In genomic region chr15:85356276-85356675, GRCh38 we compare ENCODE assay signal across 35 cellular contexts. TPM values are rescaled to one million over a fixed set of nuclear protein-coding genes. Genes with fewer than 3 reads are reported as not detected.
DNase-seq lines count a peak whose midpoint lies in the region; ATAC-seq, FAIRE-seq and TF ChIP-seq lines count a peak whose summit lies in the region.
"Had no signal": no experiment of that assay in that cellular context is flagged by ENCODE, and none has a peak within 500 bp of the region (broad histone marks: within the 10 kb centered on the region; RNA-seq: fewer than 3 reads in every experiment).

No MANE protein-coding gene starts in this region.

- peaks cover 35% of the 10 kb centered on the region for H3K4me1 ChIP-seq in A549
- H3K4me1 ChIP-seq in HEK293 (ENCODE audit: control insufficient read depth, insufficient read depth, low read length), result no peaks in the 10 kb centered on the region
- H3K4me1 ChIP-seq in PC-9 (replicated peaks; ENCODE audit: insufficient read depth), result peaks cover 41% of the 10 kb centered on the region
- H3K4me1 ChIP-seq: BLaER1, neural progenitor cell had no signal

- H3K4me2 ChIP-seq in A549, result no peak overlapping the region
- no peak overlapping the region for H3K4me2 ChIP-seq in PC-9
- H3K4me2 ChIP-seq: BLaER1, neural progenitor cell had no signal

- H3F3A ChIP-seq in PC-9 (ENCODE audit: insufficient read depth, low read depth), result peaks cover 29% of the 10 kb centered on the region

- TF ChIP-seq RAD21 in A549 (conservative IDR thresholded peaks at IDR 0.05 in 1 of 2, IDR thresholded peaks at IDR 0.05 in 1 of 2), result no peak

- H4K20me1 ChIP-seq in PC-9 (ENCODE audit: insufficient read depth), result no peaks in the 10 kb centered on the region
- H4K20me1 ChIP-seq: BLaER1 had no signal

- BruUV-seq in PC-9 (replicated peaks; lab: Mats Ljungman, UMichigan), result no TSS peak

- no peaks in the 10 kb centered on the region for H3K27me3 ChIP-seq in PC-9 (ENCODE audit: insufficient read depth, low read depth)
- H3K27me3 ChIP-seq: ascending aorta, BLaER1, neural progenitor cell, suprapubic skin had no signal

- no peaks in the 10 kb centered on the region for H3K79me2 ChIP-seq in PC-9 (ENCODE audit: low read depth)

- H3K27ac ChIP-seq in A549 (peak overlapping the region; percentile 14 to 62; a peak in 4 of 6 replicates), HEK293 (ENCODE audit: extremely low read depth, low read depth, low read length) (no peak overlapping the region), PC-9 (peak overlapping the region; percentile 94; the same call in 1 of the 2 replicates)
- H3K27ac ChIP-seq: BLaER1, coronary artery, epithelial cell of prostate, neural progenitor cell, suprapubic skin had no signal

- intact Hi-C loops in PC-9 (cut with micrococcal nuclease; ENCODE audit: unreplicated experiment), result no loop called here

- no peak for TF ChIP-seq EP300 in A549 (IDR thresholded peaks at IDR 0.05)

- TF ChIP-seq CTCF in A549 (IDR thresholded peaks at IDR 0.05) (no peak), HEK293 (tag by site-specific recombination; IDR thresholded peaks at IDR 0.05) (no peak), PC-9 (conservative IDR thresholded peaks at IDR 0.05) (no peak), fibroblast of the aortic adventitia (IDR thresholded peaks at IDR 0.05; ENCODE audit: insufficient read depth, low read length) (no peak)

- DNase-seq in A549 (ENCODE audit: low read depth in 1 of 2, low spot score in 1 of 2) (no peak), PC-9 (no peak), fibroblast of the aortic adventitia (ENCODE audit: low read depth) (peak; percentile 29), NCI-H2196 treated with DMSO at 0.1 percent for 48 hours (lab: John Stamatoyannopoulos, UW; ENCODE audit: unreplicated experiment) (no peak), NCI-H748 treated with DMSO at 0.1 percent for 48 hours (lab: John Stamatoyannopoulos, UW) (no peak)
- DNase-seq in stimulated activated naive CD4-positive, alpha-beta T cell (lab: John Stamatoyannopoulos, UW), result no peak
- DNase-seq: activated B cell treated with CpG ODN at 0.5 μM for 24 hours; activated CD4-positive, alpha-beta T cell treated with anti-CD3 and anti-CD28 coated beads, Interleukin-2, amount 50 U/mL, for 1 hour; activated gamma-delta T cell treated with Interleukin-2 at 50 U/mL for 16 hours; activated naive CD8-positive, alpha-beta T cell treated with anti-CD3 and anti-CD28 coated beads, Interleukin-2, amount 10 ng/mL, durations not matched to agents 7 days and 5 days; activated T-cell treated with anti-CD3 and anti-CD28 coated beads, Interleukin-2, amount 50 U/mL, for 4 hours; DMS153; effector CD8-positive, alpha-beta T cell; glutamatergic neuron; H9; left ventricle myocardium superior; NCI-H1092 treated with DMSO at 0.1 percent for 48 hours; NCI-H1694 treated with DMSO at 0.1 percent for 48 hours; NCI-H2171 treated with DMSO at 0.1 percent for 48 hours; NCI-H524 treated with DMSO at 0.1 percent for 48 hours; NK-92 treated with Interleukin-12 subunit alpha and Interleukin-12 subunit beta, amount 100 ng/mL, for 24 hours; SIG-M5; stimulated activated naive CD4-positive, alpha-beta T cell treated with Interleukin-2 at 50 U/mL for 16 hours; T-cell had no signal

- CTCF ChIA-PET in A549 (lab: Yijun Ruan, JAX) (interaction anchor here (0.7 to 2.4 kb wide), 11 partner anchors 10 to 441 kb away, joined by 3 to 10 read pairs (median 4); no protein-coding TSS in a partner anchor), HEK293 (lab: Yijun Ruan, JAX) (interaction anchor here (0.8 to 2.1 kb wide), 6 partner anchors 13 to 188 kb away, joined by 3 to 8 read pairs (median 4); no protein-coding TSS in a partner anchor), PC-9 (lab: Charles Lee) (no interaction called here)

- no peak overlapping the region for H2AFZ ChIP-seq in PC-9
- H2AFZ ChIP-seq: neural progenitor cell had no signal

- 85% methylated on average over 1 of the region's 1 CpG for WGBS in A549 (ENCODE audit: missing lambda C conversion rate)

- H3K9me2 ChIP-seq in PC-9 (ENCODE audit: insufficient read depth), result no peaks in the 10 kb centered on the region

- TF ChIP-seq POLR2A in A549 (IDR thresholded peaks at IDR 0.05; ENCODE audit: low read length), result no peak

- no peak for ATAC-seq in A549
- ATAC-seq: activated T-cell treated with anti-CD3 and anti-CD28 coated beads, Interleukin-2, amount 50 U/mL, for 4 hours; left ventricle myocardium superior; Panc1; T-cell had no signal

- no peak for FAIRE-seq in A549 (lab: Jason Lieb, UNC)
- FAIRE-seq: GM12892, islet of Langerhans had no signal

- POLR2A ChIA-PET in A549 (lab: Yijun Ruan, JAX) (no interaction called here), HEK293 (lab: Yijun Ruan, JAX) (interaction anchor here (1.3 kb wide), 1 partner anchor 24 kb away, joined by 4 read pairs; the partner anchor contains the start of gene AKAP13), PC-9 (lab: Charles Lee; ENCODE audit: unreplicated experiment) (no interaction called here)

- H3K4me3 ChIP-seq in A549, result no peak overlapping the region
- H3K4me3 ChIP-seq in HEK293 (ENCODE audit: low read depth, low read length), result no peak overlapping the region
- no peak overlapping the region for H3K4me3 ChIP-seq in PC-9
- H3K4me3 ChIP-seq in fibroblast of the aortic adventitia (ENCODE audit: low read depth, low read length), result no peak overlapping the region
- H3K4me3 ChIP-seq: ascending aorta, BLaER1, coronary artery, neural progenitor cell, skin epidermis, suprapubic skin had no signal

- H3K36me3 ChIP-seq in HEK293 (ENCODE audit: control insufficient read depth in 2 of 2, insufficient read depth in 1 of 2, low read length in 2 of 2) (no peaks in the 10 kb centered on the region), PC-9 (ENCODE audit: low read depth) (no peaks in the 10 kb centered on the region)
- H3K36me3 ChIP-seq: ascending aorta, BLaER1, neural progenitor cell, suprapubic skin had no signal

- H3K9me3 ChIP-seq in A549 (no peaks in the 10 kb centered on the region), HEK293 (ENCODE audit: control insufficient read depth, insufficient read depth, low read depth, low read length) (no peaks in the 10 kb centered on the region), PC-9 (ENCODE audit: insufficient read depth, low read depth) (no peaks in the 10 kb centered on the region)
- H3K9me3 ChIP-seq: ascending aorta, BLaER1, suprapubic skin had no signal

TF ChIP-seq in A549, 52 proteins besides CTCF, POLR2A, EP300 and RAD21 (continues in another document):
- TF ChIP-seq KDM1A (IDR thresholded peaks at IDR 0.05; ENCODE audit: low read depth), result no peak
- TF ChIP-seq, protein P1, sequence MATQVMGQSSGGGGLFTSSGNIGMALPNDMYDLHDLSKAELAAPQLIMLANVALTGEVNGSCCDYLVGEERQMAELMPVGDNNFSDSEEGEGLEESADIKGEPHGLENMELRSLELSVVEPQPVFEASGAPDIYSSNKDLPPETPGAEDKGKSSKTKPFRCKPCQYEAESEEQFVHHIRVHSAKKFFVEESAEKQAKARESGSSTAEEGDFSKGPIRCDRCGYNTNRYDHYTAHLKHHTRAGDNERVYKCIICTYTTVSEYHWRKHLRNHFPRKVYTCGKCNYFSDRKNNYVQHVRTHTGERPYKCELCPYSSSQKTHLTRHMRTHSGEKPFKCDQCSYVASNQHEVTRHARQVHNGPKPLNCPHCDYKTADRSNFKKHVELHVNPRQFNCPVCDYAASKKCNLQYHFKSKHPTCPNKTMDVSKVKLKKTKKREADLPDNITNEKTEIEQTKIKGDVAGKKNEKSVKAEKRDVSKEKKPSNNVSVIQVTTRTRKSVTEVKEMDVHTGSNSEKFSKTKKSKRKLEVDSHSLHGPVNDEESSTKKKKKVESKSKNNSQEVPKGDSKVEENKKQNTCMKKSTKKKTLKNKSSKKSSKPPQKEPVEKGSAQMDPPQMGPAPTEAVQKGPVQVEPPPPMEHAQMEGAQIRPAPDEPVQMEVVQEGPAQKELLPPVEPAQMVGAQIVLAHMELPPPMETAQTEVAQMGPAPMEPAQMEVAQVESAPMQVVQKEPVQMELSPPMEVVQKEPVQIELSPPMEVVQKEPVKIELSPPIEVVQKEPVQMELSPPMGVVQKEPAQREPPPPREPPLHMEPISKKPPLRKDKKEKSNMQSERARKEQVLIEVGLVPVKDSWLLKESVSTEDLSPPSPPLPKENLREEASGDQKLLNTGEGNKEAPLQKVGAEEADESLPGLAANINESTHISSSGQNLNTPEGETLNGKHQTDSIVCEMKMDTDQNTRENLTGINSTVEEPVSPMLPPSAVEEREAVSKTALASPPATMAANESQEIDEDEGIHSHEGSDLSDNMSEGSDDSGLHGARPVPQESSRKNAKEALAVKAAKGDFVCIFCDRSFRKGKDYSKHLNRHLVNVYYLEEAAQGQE (IDR thresholded peaks at IDR 0.05), result no peak

TF ChIP-seq in HEK293, 187 proteins besides CTCF, POLR2A, EP300 and RAD21:
- 0 out of 2 replicates have a peak, but pooled peaks have one; percentile 30 for TF ChIP-seq OSR2 (tag by site-specific recombination; IDR thresholded peaks at IDR 0.05)
- TF ChIP-seq ZNF19 (tag by site-specific recombination; IDR thresholded peaks at IDR 0.05; ENCODE audit: low read depth), result no peak
- no peak for TF ChIP-seq ZNF544 (tag by site-specific recombination; IDR thresholded peaks at IDR 0.05)
- TF ChIP-seq ZNF558 (tag by site-specific recombination; IDR thresholded peaks at IDR 0.05), result no peak
- no peak for TF ChIP-seq SCRT2 (tag by site-specific recombination; IDR thresholded peaks at IDR 0.05)
- TF ChIP-seq ZFP41 (tag by site-specific recombination; IDR thresholded peaks at IDR 0.05; ENCODE audit: borderline replicate concordance), result no peak

RNA-seq across cellular contexts. Expression of gene AKAP13, which starts 24.1 kb away (rescaled TPM):
- polyA plus RNA-seq in A549 (2011; rRNA removed), result 28.8 and 59.7 TPM in 2 replicates
- polyA plus RNA-seq in A549 (2012; cell fraction: cytosol; rRNA removed), result 11.0 and 12.3 TPM in 2 replicates
- polyA plus RNA-seq in A549 (2012; cell fraction: nucleus; rRNA removed), result 75.3 and 75.7 TPM in 2 replicates
- 19.9 to 21.5 TPM (median 20.4 TPM) in 3 replicates for polyA plus RNA-seq in A549 (2017; fragmentation: RNase III; extraction: RNeasy Plus Mini Kit Qiagen cat#74134 plus additional on column Dnase treatment)
- polyA minus RNA-seq in A549 (2011; rRNA and poly(A)+ RNA removed), result 168 and 171 TPM in 2 replicates
- total RNA-seq in PC-9 (2021), result 78.3 and 82.5 TPM in 2 replicates
- total RNA-seq in fibroblast of the aortic adventitia (ENCODE audit: low replicate concordance), result 87.7 and 89.9 TPM in 2 replicates
